In genomic region chr2:149989447-149990063, GRCh38 we compare ENCODE assay signal across 12 cellular contexts.
DNase-seq lines count a peak whose midpoint lies in the region; ATAC-seq, FAIRE-seq and TF ChIP-seq lines count a peak whose summit lies in the region.
"Had no signal": no experiment of that assay in that cellular context is flagged by ENCODE, and none has a peak within 500 bp of the region (broad histone marks: within the 10 kb centered on the region; RNA-seq: fewer than 3 reads in every experiment).

No MANE protein-coding gene starts in this region.

- ATAC-seq in thoracic aorta (ENCODE audit: insufficient number of reproducible peaks, low FRiP score, low read depth), result no peak
- ATAC-seq in HG02623 (IDR thresholded peaks at IDR 0.05; ENCODE audit: unreplicated experiment), result no peak
- no peak for ATAC-seq in CD4-positive, alpha-beta T cell (ENCODE audit: poor library complexity)
- ATAC-seq: mucosa of descending colon had no signal

- peaks cover 4% of the 10 kb centered on the region; the same call in 1 of the 2 replicates for H3K36me3 Mint-ChIP-seq in HFFc6 (ENCODE audit: low read depth)
- H3K36me3 Mint-ChIP-seq in astrocyte (ENCODE audit: low read depth, unreplicated experiment), result no peaks in the 10 kb centered on the region
- no peaks in the 10 kb centered on the region for H3K36me3 Mint-ChIP-seq in CD4-positive, alpha-beta T cell (ENCODE audit: low read depth)

- H3K27me3 Mint-ChIP-seq in HFFc6 (ENCODE audit: insufficient read depth) (no peaks in the 10 kb centered on the region; the same call in 1 of the 2 replicates), astrocyte (ENCODE audit: low read depth, unreplicated experiment) (no peaks in the 10 kb centered on the region)
- no peaks in the 10 kb centered on the region for H3K27me3 Mint-ChIP-seq in CD4-positive, alpha-beta T cell

- H3K4me1 Mint-ChIP-seq in HFFc6 (ENCODE audit: low read depth) (peaks cover 56% of the 10 kb centered on the region), astrocyte (ENCODE audit: low read depth, unreplicated experiment) (peaks cover 25% of the 10 kb centered on the region)
- no peaks in the 10 kb centered on the region for H3K4me1 Mint-ChIP-seq in CD4-positive, alpha-beta T cell (ENCODE audit: low read depth)

- no peaks in the 10 kb centered on the region for H4K20me1 ChIP-seq in astrocyte (ENCODE audit: insufficient read depth, low read length)

- H3K4me3 ChIP-seq in astrocyte (ENCODE audit: insufficient read depth, low read depth, low read length) (no peak overlapping the region), thoracic aorta (no peak overlapping the region)
- H3K4me3 ChIP-seq in effector memory CD4-positive, alpha-beta T cell (ENCODE audit: insufficient read depth, low read depth, low read length, poor library complexity, severe bottlenecking), result no peak overlapping the region
- H3K4me3 ChIP-seq: heart right ventricle, mucosa of descending colon, vagina had no signal

- H3K9ac ChIP-seq in astrocyte (ENCODE audit: low read length), result no peak overlapping the region

- H3K9me3 ChIP-seq in astrocyte (ENCODE audit: insufficient read depth, low read depth, low read length) (no peaks in the 10 kb centered on the region), thoracic aorta (no peaks in the 10 kb centered on the region)
- no peaks in the 10 kb centered on the region for H3K9me3 ChIP-seq in effector memory CD4-positive, alpha-beta T cell (ENCODE audit: control insufficient read depth, low read length)
- H3K9me3 ChIP-seq in CD4-positive, alpha-beta T cell (ENCODE audit: control insufficient read depth, low read length), result no peaks in the 10 kb centered on the region
- H3K9me3 ChIP-seq: heart right ventricle, mucosa of descending colon, vagina had no signal

- no peaks in the 10 kb centered on the region for H3K9me3 Mint-ChIP-seq in HFFc6
- no peaks in the 10 kb centered on the region for H3K9me3 Mint-ChIP-seq in astrocyte (ENCODE audit: unreplicated experiment)
- H3K9me3 Mint-ChIP-seq in CD4-positive, alpha-beta T cell, result peaks cover 2% of the 10 kb centered on the region

- TF ChIP-seq CTCF in HFFc6 (IDR thresholded peaks at IDR 0.05) (no peak), astrocyte (IDR thresholded peaks at IDR 0.05; ENCODE audit: insufficient read depth, low read depth, low read length) (no peak), thoracic aorta (IDR thresholded peaks at IDR 0.05) (no peak)
- TF ChIP-seq CTCF in CD4-positive, alpha-beta T cell (IDR thresholded peaks at IDR 0.05), result no peak

- H3K79me2 ChIP-seq in astrocyte (ENCODE audit: insufficient read depth, low read length), result no peaks in the 10 kb centered on the region

- intact Hi-C loops in CD4-positive, alpha-beta T cell (cut with DNase I, micrococcal nuclease), result no loop called here

- POLR2A ChIA-PET in CD4-positive, alpha-beta T cell (lab: Charles Lee), result no interaction called here

- peak overlapping the region; percentile 44 for H3K4me2 ChIP-seq in astrocyte (ENCODE audit: low read length)

- peak; percentile 62 for FAIRE-seq in astrocyte (lab: Jason Lieb, UNC)

- no peaks in the 10 kb centered on the region for H3K27me3 ChIP-seq in astrocyte (ENCODE audit: insufficient read depth, low read length)
- H3K27me3 ChIP-seq in thoracic aorta (replicated peaks; ENCODE audit: insufficient read depth), result no peaks in the 10 kb centered on the region
- no peaks in the 10 kb centered on the region for H3K27me3 ChIP-seq in effector memory CD4-positive, alpha-beta T cell (replicated peaks; ENCODE audit: control insufficient read depth, insufficient read depth, low read length, poor library complexity, severe bottlenecking)
- no peaks in the 10 kb centered on the region for H3K27me3 ChIP-seq in CD4-positive, alpha-beta T cell (ENCODE audit: control insufficient read depth, insufficient read depth, low read length)
- H3K27me3 ChIP-seq: heart right ventricle, vagina had no signal

- DNase-seq in HFFc6, result peak; percentile 54
- peak; percentile 69 for DNase-seq in astrocyte (ENCODE audit: low read depth)
- peak; percentile 47 for DNase-seq in glomerular visceral epithelial cell (ENCODE audit: extremely low spot score)
- DNase-seq in thoracic aorta (ENCODE audit: low spot score), result no peak
- no peak for DNase-seq in effector memory CD4-positive, alpha-beta T cell
- no peak for DNase-seq in CD4-positive, alpha-beta T cell
- DNase-seq: DMS79 treated with DMSO at 0.1 percent for 48 hours, heart right ventricle, mucosa of descending colon, NCI-H2081 treated with DMSO at 0.1 percent for 48 hours had no signal

- H3K36me3 ChIP-seq in astrocyte (ENCODE audit: insufficient read depth, low read length) (no peaks in the 10 kb centered on the region), thoracic aorta (no peaks in the 10 kb centered on the region)
- H3K36me3 ChIP-seq in effector memory CD4-positive, alpha-beta T cell (ENCODE audit: control insufficient read depth, insufficient read depth, low read length), result no peaks in the 10 kb centered on the region
- H3K36me3 ChIP-seq: heart right ventricle, vagina had no signal

- H3K27ac ChIP-seq in astrocyte (ENCODE audit: low read depth, low read length) (no peak overlapping the region), thoracic aorta (peak overlapping the region; percentile 26 to 49)
- no peak overlapping the region for H3K27ac ChIP-seq in effector memory CD4-positive, alpha-beta T cell (ENCODE audit: insufficient read depth, low read length, poor library complexity, severe bottlenecking)
- no peak overlapping the region for H3K27ac ChIP-seq in CD4-positive, alpha-beta T cell (ENCODE audit: low read depth, low read length)
- H3K27ac ChIP-seq: heart right ventricle, vagina had no signal

- CTCF ChIA-PET in CD4-positive, alpha-beta T cell (lab: Charles Lee), result no interaction called here

- H2AFZ ChIP-seq in astrocyte (ENCODE audit: low read depth, low read length), result no peak overlapping the region

- H3K4me1 ChIP-seq in astrocyte (ENCODE audit: insufficient read depth, low read length) (peaks cover 23% of the 10 kb centered on the region), thoracic aorta (ENCODE audit: control insufficient read depth in 1 of 2, low read depth in 2 of 2) (peaks cover 33 to 63% of the 10 kb centered on the region in 2 donors)
- no peaks in the 10 kb centered on the region for H3K4me1 ChIP-seq in effector memory CD4-positive, alpha-beta T cell (ENCODE audit: control insufficient read depth, insufficient read depth, low read length, poor library complexity, severe bottlenecking)

- H3K4me3 Mint-ChIP-seq in HFFc6, result 0 out of 2 replicates have a peak overlapping the region, but pooled peaks have one; percentile 7
- H3K4me3 Mint-ChIP-seq in astrocyte (ENCODE audit: unreplicated experiment), result no peak overlapping the region
- no peak overlapping the region for H3K4me3 Mint-ChIP-seq in CD4-positive, alpha-beta T cell

- H3K27ac Mint-ChIP-seq in HFFc6 (no peak overlapping the region), astrocyte (ENCODE audit: unreplicated experiment) (no peak overlapping the region)
- no peak overlapping the region for H3K27ac Mint-ChIP-seq in CD4-positive, alpha-beta T cell

Comparison
In these comparisons a context has a peak if more than half of its experiments do, and no peak if none do; other contexts are left out.
1. DNase-seq: peak in HFFc6 (single experiment), astrocyte (single experiment) and glomerular visceral epithelial cell (single experiment); none in thoracic aorta (single experiment), effector memory CD4-positive, alpha-beta T cell (0 of 3) and CD4-positive, alpha-beta T cell (0 of 10).
2. H3K27ac ChIP-seq: peak in thoracic aorta (2 of 2); none in astrocyte (single experiment), effector memory CD4-positive, alpha-beta T cell (single experiment) and CD4-positive, alpha-beta T cell (single experiment).